Comparison of ENCODE assay signal across 11 cellular contexts in the genomic region with DNA sequence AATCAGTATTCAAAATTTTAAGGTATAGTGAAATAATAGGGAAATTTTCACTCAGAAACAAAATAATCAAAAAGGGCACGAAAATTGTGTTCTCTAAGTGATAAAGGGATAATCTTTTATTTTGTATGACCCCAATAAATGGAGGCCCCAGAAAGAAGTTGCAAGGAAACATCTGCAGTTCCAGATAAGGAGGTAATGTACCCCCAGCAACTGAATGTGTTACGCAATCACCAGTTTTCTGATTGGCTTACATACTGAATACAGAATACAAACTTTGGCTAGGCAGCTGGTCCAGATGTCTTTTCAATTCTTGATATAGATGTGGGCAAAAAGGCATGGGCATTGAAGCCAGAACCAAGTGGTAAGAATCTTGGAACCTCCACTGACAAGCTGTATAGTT. TPM values are rescaled to one million over a fixed set of nuclear protein-coding genes. Genes with fewer than 3 reads are reported as not detected.
DNase-seq lines count a peak whose midpoint lies in the region; ATAC-seq and TF ChIP-seq lines count a peak whose summit lies in the region.
"Had no signal": no experiment of that assay in that cellular context is flagged by ENCODE, and none has a peak within 500 bp of the region (broad histone marks: within the 10 kb centered on the region; RNA-seq: fewer than 3 reads in every experiment).

No MANE protein-coding gene starts in this region.

- peaks cover 22% of the 10 kb centered on the region for H3K4me1 ChIP-seq in lower lobe of right lung

- POLR2A ChIA-PET in naive thymus-derived CD8-positive, alpha-beta T cell (lab: Charles Lee), result interaction anchor here (1.8 kb wide), 1 partner anchor 18 kb away, joined by 9 read pairs; a partner anchor contains a TSS

- H3K27ac ChIP-seq in lower lobe of right lung, result no peak overlapping the region
- H3K27ac ChIP-seq: pancreas had no signal

- no peaks in the 10 kb centered on the region for H3K36me3 ChIP-seq in lower lobe of right lung
- H3K36me3 ChIP-seq: pancreas had no signal

- H3K36me3 Mint-ChIP-seq in activated naive CD8-positive, alpha-beta T cell treated with anti-CD3 and anti-CD28 coated beads, Interleukin-2, amount 50 U/mL, for 24 hours (ENCODE audit: low read depth), result peaks cover 30% of the 10 kb centered on the region
- H3K36me3 Mint-ChIP-seq in naive thymus-derived CD8-positive, alpha-beta T cell, result peaks cover 0 to 24% (median 0%) of the 10 kb centered on the region in 3 donors

- H3K4me3 Mint-ChIP-seq in activated naive CD8-positive, alpha-beta T cell treated with anti-CD3 and anti-CD28 coated beads, Interleukin-2, amount 50 U/mL, for 24 hours, result no peak overlapping the region
- H3K4me3 Mint-ChIP-seq in naive thymus-derived CD8-positive, alpha-beta T cell, result peak overlapping the region in 7 of 10 donors; percentile 13 to 92 (median 48)

- intact Hi-C loops in lower lobe of right lung (cut with DNase I), result no loop called here

- H3K27me3 ChIP-seq in lower lobe of right lung (ENCODE audit: low read depth), result no peaks in the 10 kb centered on the region
- H3K27me3 ChIP-seq: pancreas had no signal

- H3K9me3 Mint-ChIP-seq in activated naive CD8-positive, alpha-beta T cell treated with anti-CD3 and anti-CD28 coated beads, Interleukin-2, amount 50 U/mL, for 24 hours, result no peaks in the 10 kb centered on the region
- H3K9me3 Mint-ChIP-seq in naive thymus-derived CD8-positive, alpha-beta T cell, result no peaks in the 10 kb centered on the region

- H3K27ac Mint-ChIP-seq in activated naive CD8-positive, alpha-beta T cell treated with anti-CD3 and anti-CD28 coated beads, Interleukin-2, amount 50 U/mL, for 24 hours, result peak overlapping the region; percentile 31
- H3K27ac Mint-ChIP-seq in naive thymus-derived CD8-positive, alpha-beta T cell, result peak overlapping the region in 8 of 10 donors; percentile 1 to 97 (median 50)

- no peaks in the 10 kb centered on the region for H3K27me3 Mint-ChIP-seq in activated naive CD8-positive, alpha-beta T cell treated with anti-CD3 and anti-CD28 coated beads, Interleukin-2, amount 50 U/mL, for 24 hours
- no peaks in the 10 kb centered on the region for H3K27me3 Mint-ChIP-seq in naive thymus-derived CD8-positive, alpha-beta T cell

- DNase-seq in SIG-M5 treated with dmso at 0.1 percent for 504 hours (lab: John Stamatoyannopoulos, UW; ENCODE audit: unreplicated experiment) (peak; percentile 8), SIG-M5 (lab: John Stamatoyannopoulos, UW) (no peak), MV-4-11 (lab: John Stamatoyannopoulos, UW) (peak; percentile 34), hypothalamus (lab: John Stamatoyannopoulos, UW) (no peak), lower lobe of right lung (no peak)
- no peak for DNase-seq in activated naive CD8-positive, alpha-beta T cell treated with anti-CD3 and anti-CD28 coated beads, Interleukin-2, amount 50 U/mL, for 24 hours
- DNase-seq in naive thymus-derived CD8-positive, alpha-beta T cell, result no peak
- DNase-seq in stimulated activated CD4-positive, alpha-beta T cell treated with anti-CD3 and anti-CD28 coated beads, Interleukin-15, amount 100 ng/mL, for 24 hours, result no peak
- DNase-seq: pancreas; RPMI8226; stimulated activated CD4-positive, alpha-beta T cell treated with anti-CD3 and anti-CD28 coated beads, Interleukin-4, amount 100 ng/mL, for 1 hour had no signal

- no peak for TF ChIP-seq CTCF in lower lobe of right lung (IDR thresholded peaks at IDR 0.05)

- no peak overlapping the region for H3K4me3 ChIP-seq in lower lobe of right lung
- H3K4me3 ChIP-seq: pancreas had no signal

- no peak for ATAC-seq in activated naive CD8-positive, alpha-beta T cell treated with anti-CD3 and anti-CD28 coated beads, Interleukin-2, amount 50 U/mL, for 24 hours
- ATAC-seq in naive thymus-derived CD8-positive, alpha-beta T cell, result no peak
- ATAC-seq in lower lobe of right lung, result no peak
- ATAC-seq: pancreas had no signal

- H3K9me3 ChIP-seq in lower lobe of right lung, result no peaks in the 10 kb centered on the region
- H3K9me3 ChIP-seq: pancreas had no signal

- peaks cover 35% of the 10 kb centered on the region for H3K4me1 Mint-ChIP-seq in activated naive CD8-positive, alpha-beta T cell treated with anti-CD3 and anti-CD28 coated beads, Interleukin-2, amount 50 U/mL, for 24 hours
- peaks cover 25 to 64% (median 52%) of the 10 kb centered on the region in 4 donors for H3K4me1 Mint-ChIP-seq in naive thymus-derived CD8-positive, alpha-beta T cell

RNA-seq across cellular contexts. Expression of a gene that starts 1.7 kb away (rescaled TPM):
- 10 to 100 TPM; 21.9 to 24.2 TPM for total RNA-seq in naive thymus-derived CD8-positive, alpha-beta T cell
- 10 to 100 TPM; 22.8 to 26.0 (median 23.5) TPM for polyA plus RNA-seq in naive thymus-derived CD8-positive, alpha-beta T cell
- total RNA-seq in lower lobe of right lung, result 15.4 TPM

RNA-seq across cellular contexts. Expression of a gene that starts 2.0 kb away (rescaled TPM):
- 10 to 100 TPM; 37.0 to 37.8 TPM for total RNA-seq in naive thymus-derived CD8-positive, alpha-beta T cell
- 100 to 1,000 TPM; 103 to 116 (median 110) TPM for polyA plus RNA-seq in naive thymus-derived CD8-positive, alpha-beta T cell
- 12.3 TPM for total RNA-seq in lower lobe of right lung

RNA-seq across cellular contexts. Expression of a gene that starts 18.9 kb away (rescaled TPM):
- 10 to 100 TPM; 22.5 to 23.0 TPM for total RNA-seq in naive thymus-derived CD8-positive, alpha-beta T cell
- polyA plus RNA-seq in naive thymus-derived CD8-positive, alpha-beta T cell, result 10 to 100 TPM; 70.0 to 92.7 (median 91.3) TPM
- total RNA-seq in lower lobe of right lung, result 39.0 TPM

RNA-seq across cellular contexts. Expression of a gene that starts 28.1 kb away (rescaled TPM):
- 10 to 100 TPM; 20.9 to 22.6 TPM for total RNA-seq in naive thymus-derived CD8-positive, alpha-beta T cell
- 10 to 100 TPM; 12.7 to 14.4 (median 14.1) TPM for polyA plus RNA-seq in naive thymus-derived CD8-positive, alpha-beta T cell
- 24.6 TPM for total RNA-seq in lower lobe of right lung

Comparison
In these comparisons a context has a peak if more than half of its experiments do, and no peak if none do; other contexts are left out.
1. DNase-seq: peak in SIG-M5 treated with dmso at 0.1 percent for 504 hours (single experiment) and MV-4-11 (single experiment); none in SIG-M5 (single experiment), activated naive CD8-positive, alpha-beta T cell treated with anti-CD3 and anti-CD28 coated beads, Interleukin-2, amount 50 U/mL, for 24 hours (single experiment), naive thymus-derived CD8-positive, alpha-beta T cell (0 of 10), stimulated activated CD4-positive, alpha-beta T cell treated with anti-CD3 and anti-CD28 coated beads, Interleukin-15, amount 100 ng/mL, for 24 hours (single experiment), hypothalamus (0 of 51) and lower lobe of right lung (single experiment).